ENCODE assay signal across 23 cellular contexts in genomic region chr7:90569368-90569767, GRCh38.
"Had no signal": no experiment of that assay in that cellular context is flagged by ENCODE, and none has a peak within 500 bp of the region (broad histone marks: within the 10 kb centered on the region; RNA-seq: fewer than 3 reads in every experiment).

No MANE protein-coding gene starts in this region.

- H3K9me3 ChIP-seq: colonic mucosa, gastroesophageal sphincter, heart left ventricle, right lobe of liver, stomach, suprapubic skin, tibial nerve had no signal

- ATAC-seq: gastroesophageal sphincter; heart left ventricle; naive thymus-derived CD4-positive, alpha-beta T cell; right lobe of liver; WTC11 had no signal

- H3K4me3 Mint-ChIP-seq: activated naive CD8-positive, alpha-beta T cell treated with anti-CD3 and anti-CD28 coated beads for 36 hours; naive thymus-derived CD4-positive, alpha-beta T cell; neural progenitor cell; WTC11 had no signal

- H3K4me2 ChIP-seq: neural progenitor cell had no signal

- H3K27me3 ChIP-seq: colonic mucosa, dorsolateral prefrontal cortex, gastroesophageal sphincter, heart left ventricle, neural progenitor cell, right lobe of liver, stomach, suprapubic skin, tibial nerve had no signal

- H3K36me3 Mint-ChIP-seq: activated naive CD8-positive, alpha-beta T cell treated with anti-CD3 and anti-CD28 coated beads for 36 hours; naive thymus-derived CD4-positive, alpha-beta T cell; neural progenitor cell; WTC11 had no signal

- H3K4me3 ChIP-seq: colonic mucosa, dorsolateral prefrontal cortex, gastroesophageal sphincter, heart left ventricle, neural progenitor cell, right lobe of liver, stomach, suprapubic skin, tibial nerve had no signal

- H3K4me1 ChIP-seq: colonic mucosa, gastroesophageal sphincter, neural progenitor cell, suprapubic skin, tibial nerve had no signal

- H3K27ac ChIP-seq: colonic mucosa, dorsolateral prefrontal cortex, gastroesophageal sphincter, heart left ventricle, neural progenitor cell, right lobe of liver, skin epidermis, stomach, suprapubic skin, tibial nerve had no signal

- H2AFZ ChIP-seq: neural progenitor cell had no signal

- H3K36me3 ChIP-seq: colonic mucosa, gastroesophageal sphincter, heart left ventricle, neural progenitor cell, right lobe of liver, stomach, suprapubic skin, tibial nerve had no signal

- H3K27ac Mint-ChIP-seq: activated naive CD8-positive, alpha-beta T cell treated with anti-CD3 and anti-CD28 coated beads for 36 hours; naive thymus-derived CD4-positive, alpha-beta T cell; neural progenitor cell; WTC11 had no signal

- FAIRE-seq: astrocyte, islet of Langerhans, TTC549 had no signal

- DNase-seq: activated CD4-positive, alpha-beta T cell treated with anti-CD3 and anti-CD28 coated beads for 4 hours; activated CD4-positive, alpha-beta T cell treated with anti-CD3 and anti-CD28 coated beads, Interleukin-2, amount 50 U/mL, for 48 hours; activated naive CD4-positive, alpha-beta T cell treated with Interleukin-2 at 50 U/mL for 16 hours; activated naive CD8-positive, alpha-beta T cell treated with anti-CD3 and anti-CD28 coated beads for 36 hours; activated T-cell treated with anti-CD3 and anti-CD28 coated beads, Interleukin-2, amount 50 U/mL, for 48 hours; colonic mucosa; dorsolateral prefrontal cortex; heart left ventricle; mesenchymal stem cell; naive thymus-derived CD4-positive, alpha-beta T cell; posterior cingulate gyrus; right lobe of liver; stimulated activated CD4-positive, alpha-beta T cell treated with anti-CD3 and anti-CD28 coated beads, Interleukin-1b, Interleukin-23, amount 100 ng/mL, for 48 hours; stomach had no signal

- H3K9me3 Mint-ChIP-seq: neural progenitor cell, WTC11 had no signal

- H3K4me1 Mint-ChIP-seq: activated naive CD8-positive, alpha-beta T cell treated with anti-CD3 and anti-CD28 coated beads for 36 hours; naive thymus-derived CD4-positive, alpha-beta T cell; WTC11 had no signal

- H3K9ac ChIP-seq: neural progenitor cell had no signal
